ENCODE assay signal across 13 cellular contexts in genomic region chr17:74853048-74853397, GRCh38. TPM values are rescaled to one million over a fixed set of nuclear protein-coding genes. Genes with fewer than 3 reads are reported as not detected.
DNase-seq lines count a peak whose midpoint lies in the region; ATAC-seq and TF ChIP-seq lines count a peak whose summit lies in the region.
"Had no signal": no experiment of that assay in that cellular context is flagged by ENCODE, and none has a peak within 500 bp of the region (broad histone marks: within the 10 kb centered on the region; RNA-seq: fewer than 3 reads in every experiment).

No MANE protein-coding gene starts in this region.

- 26 to 37% methylated on average over 4 to 7 of the region's 9 CpGs for WGBS in mesodermal cell (ENCODE audit: insufficient coverage in 2 of 2), 2 experiments

- H3K4me3 Mint-ChIP-seq in activated T-helper 17 cell treated with anti-CD3 and anti-CD28 coated beads, Interleukin-2, amount 50 U/mL, for 72 hours = peak overlapping the region; percentile 53

- no peak overlapping the region for H3K27ac Mint-ChIP-seq in activated T-helper 17 cell treated with anti-CD3 and anti-CD28 coated beads, Interleukin-2, amount 50 U/mL, for 72 hours

- H3K36me3 Mint-ChIP-seq in activated T-helper 17 cell treated with anti-CD3 and anti-CD28 coated beads, Interleukin-2, amount 50 U/mL, for 72 hours (ENCODE audit: low read depth) = no peaks in the 10 kb centered on the region

- no peaks in the 10 kb centered on the region for H3K9me3 Mint-ChIP-seq in activated T-helper 17 cell treated with anti-CD3 and anti-CD28 coated beads, Interleukin-2, amount 50 U/mL, for 72 hours

- no peaks in the 10 kb centered on the region for H3K9me3 ChIP-seq in mesodermal cell (ENCODE audit: control insufficient read depth, low read length)
- H3K9me3 ChIP-seq: mucosa of descending colon, suprapubic skin had no signal

- H3K4me3 ChIP-seq in GM06990 (replicated peaks; ENCODE audit: low read depth, low read length) = peak overlapping the region; percentile 18
- H3K4me3 ChIP-seq in mesodermal cell (ENCODE audit: extremely low read depth, insufficient read depth, low read length, poor library complexity, severe bottlenecking) = peak overlapping the region; percentile 27
- H3K4me3 ChIP-seq: mucosa of descending colon, suprapubic skin had no signal

- H3K36me3 ChIP-seq in GM06990 (ENCODE audit: control insufficient read depth, insufficient read depth, low read length) = no peaks in the 10 kb centered on the region
- no peaks in the 10 kb centered on the region for H3K36me3 ChIP-seq in mesodermal cell (ENCODE audit: control insufficient read depth, insufficient read depth, low read length)
- H3K36me3 ChIP-seq: suprapubic skin had no signal

- H3K27me3 ChIP-seq in GM06990 (replicated peaks; ENCODE audit: control insufficient read depth, insufficient read depth, low read length) = peaks cover 1% of the 10 kb centered on the region

- no peak for DNase-seq in GM06990 (ENCODE audit: extremely low read depth, insufficient read length)
- DNase-seq in NCI-H1417 (lab: John Stamatoyannopoulos, UW) = no peak
- DNase-seq: GOT3, NCI-H1694, NCI-H524 treated with DMSO at 0.1 percent for 48 hours had no signal

- no peaks in the 10 kb centered on the region for H3K4me1 ChIP-seq in mesodermal cell (ENCODE audit: control insufficient read depth, insufficient read depth, low read length, poor library complexity, severe bottlenecking)

- TF ChIP-seq CTCF in C4-2B (conservative IDR thresholded peaks at IDR 0.05) (no peak), GM06990 (IDR thresholded peaks at IDR 0.05; ENCODE audit: insufficient read depth, low read length, poor library complexity, severe bottlenecking) (no peak)

- no peaks in the 10 kb centered on the region for H3K4me1 Mint-ChIP-seq in activated T-helper 17 cell treated with anti-CD3 and anti-CD28 coated beads, Interleukin-2, amount 50 U/mL, for 72 hours

- H3K27me3 Mint-ChIP-seq in activated T-helper 17 cell treated with anti-CD3 and anti-CD28 coated beads, Interleukin-2, amount 50 U/mL, for 72 hours = peaks cover 46% of the 10 kb centered on the region

- H3K27ac ChIP-seq in C4-2B = peak overlapping the region; percentile 97; the same call in 1 of the 2 replicates
- H3K27ac ChIP-seq in mesodermal cell (ENCODE audit: low read depth, low read length, severe bottlenecking) = no peak overlapping the region
- H3K27ac ChIP-seq: suprapubic skin had no signal

- no peak for ATAC-seq in activated T-helper 17 cell treated with anti-CD3 and anti-CD28 coated beads, Interleukin-2, amount 50 U/mL, for 72 hours (replicated peaks)
- ATAC-seq in GM21576 (IDR thresholded peaks at IDR 0.05; ENCODE audit: unreplicated experiment) = no peak
- no peak for ATAC-seq in HG02588 (IDR thresholded peaks at IDR 0.05; ENCODE audit: unreplicated experiment)
- ATAC-seq: right cardiac atrium had no signal

RNA-seq across cellular contexts. Expression of gene GRIN2C, which starts 6.7 kb away (rescaled TPM):
- 1 to 10 TPM in 1 of 2 donors, under 1 TPM in 1; 0.65 to 1.2 TPM for total RNA-seq in activated T-helper 17 cell treated with anti-CD3 and anti-CD28 coated beads, Interleukin-2, amount 50 U/mL, for 72 hours
- 0.41 TPM for polyA plus RNA-seq in mesodermal cell (2013, experiment 1 of 2)
- polyA plus RNA-seq in mesodermal cell (2013, experiment 2 of 2) = 0.25 TPM

RNA-seq across cellular contexts. Expression of gene FDXR, which starts 19.8 kb away (rescaled TPM):
- 10 to 100 TPM; 56.7 to 58.4 TPM for total RNA-seq in activated T-helper 17 cell treated with anti-CD3 and anti-CD28 coated beads, Interleukin-2, amount 50 U/mL, for 72 hours
- polyA plus RNA-seq in mesodermal cell (2013, experiment 1 of 2) = 23.7 TPM
- 21.1 TPM for polyA plus RNA-seq in mesodermal cell (2013, experiment 2 of 2)

RNA-seq across cellular contexts. Expression of gene FADS6, which starts 40.4 kb away (rescaled TPM):
- total RNA-seq in activated T-helper 17 cell treated with anti-CD3 and anti-CD28 coated beads, Interleukin-2, amount 50 U/mL, for 72 hours = not detected
- not detected for polyA plus RNA-seq in mesodermal cell (2013, experiment 1 of 2)
- polyA plus RNA-seq in mesodermal cell (2013, experiment 2 of 2) = not detected
- total RNA-seq: right cardiac atrium had no signal
